In the genomic region with DNA sequence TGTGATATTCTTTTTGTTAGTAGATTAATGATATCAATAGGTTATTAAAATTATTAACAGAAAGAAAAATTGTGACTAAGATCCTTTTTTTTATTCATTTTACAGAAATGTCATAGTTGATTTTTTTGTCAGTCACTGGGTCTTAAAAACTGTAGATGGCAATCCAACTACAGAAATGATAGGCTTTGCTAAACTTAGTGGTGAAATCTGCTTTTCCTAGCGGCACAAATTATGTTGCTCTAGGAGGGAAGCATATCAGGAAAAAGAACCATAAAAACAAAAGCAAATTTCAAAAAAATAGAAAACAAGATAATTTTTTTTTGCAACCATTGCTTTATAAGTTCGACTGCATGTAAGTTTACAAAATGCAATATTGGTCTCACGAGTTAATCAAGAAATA, we compare ENCODE assay signal across 22 cellular contexts.
A peak's percentile ranks its signal among the peaks of the same experiment; 100 is the strongest.
DNase-seq lines count a peak whose midpoint lies in the region; ATAC-seq and TF ChIP-seq lines count a peak whose summit lies in the region.
"Had no signal": no experiment of that assay in that cellular context is flagged by ENCODE, and none has a peak within 500 bp of the region (broad histone marks: within the 10 kb centered on the region; RNA-seq: fewer than 3 reads in every experiment).

No MANE protein-coding gene starts in this region.

- no peak for DNase-seq in SK-N-SH
- peak; percentile 17 for DNase-seq in inferior parietal cortex (ENCODE audit: extremely low spot score)
- no peak for DNase-seq in heart right ventricle
- no peak for DNase-seq in iPS-NIHi7 (ENCODE audit: extremely low spot score)
- DNase-seq in upper lobe of right lung, result no peak
- DNase-seq: BE2C; CD8-positive, alpha-beta memory T cell; DND-41; NCI-H1048; NCI-H1694 treated with DMSO at 0.1 percent for 48 hours; NCI-H2227 treated with DMSO at 0.1 percent for 48 hours; NCI-H526 treated with DMSO at 0.1 percent for 48 hours; SHP77 had no signal

- no peaks in the 10 kb centered on the region for H3K36me3 Mint-ChIP-seq in nephron (ENCODE audit: low read depth)
- H3K36me3 Mint-ChIP-seq: CD14-positive monocyte; CD8-positive, alpha-beta memory T cell; IgD-negative memory B cell had no signal

- H3K79me2 ChIP-seq in SK-N-SH (ENCODE audit: insufficient read depth), result no peaks in the 10 kb centered on the region

- intact Hi-C loops in heart right ventricle (cut with DNase I) (no loop called here), upper lobe of right lung (cut with DNase I) (no loop called here)

- H3K4me3 ChIP-seq in SK-N-SH (ENCODE audit: low read depth in 2 of 2, low read length in 1 of 2) (no peak overlapping the region), heart right ventricle (no peak overlapping the region), upper lobe of right lung (no peak overlapping the region)

- H4K20me1 ChIP-seq in SK-N-SH (ENCODE audit: insufficient read depth), result no peaks in the 10 kb centered on the region

- peak overlapping the region in 1 of 3 experiments; percentile 35 for H3K27ac Mint-ChIP-seq in nephron
- H3K27ac Mint-ChIP-seq: CD14-positive monocyte; CD8-positive, alpha-beta memory T cell; IgD-negative memory B cell had no signal

- no peaks in the 10 kb centered on the region for H3K36me3 ChIP-seq in SK-N-SH (replicated peaks in 1 of 2; ENCODE audit: control insufficient read depth in 1 of 2, insufficient read depth in 2 of 2, low read length in 1 of 2)
- H3K36me3 ChIP-seq in heart right ventricle, result no peaks in the 10 kb centered on the region
- H3K36me3 ChIP-seq in upper lobe of right lung, result no peaks in the 10 kb centered on the region
- H3K36me3 ChIP-seq: BE2C had no signal

- no peak overlapping the region for H3K4me3 Mint-ChIP-seq in nephron
- H3K4me3 Mint-ChIP-seq: CD14-positive monocyte; CD8-positive, alpha-beta memory T cell; IgD-negative memory B cell had no signal

- CTCF ChIA-PET in SK-N-SH (lab: Yijun Ruan, JAX), result interaction anchor here (0.6 to 1.2 kb wide), 2 partner anchors 111 to 687 kb away, joined by 3 to 4 read pairs; no protein-coding TSS in a partner anchor

- H3K4me1 ChIP-seq in SK-N-SH (ENCODE audit: control insufficient read depth in 1 of 2, insufficient read depth in 2 of 2, low read depth in 1 of 2, low read length in 1 of 2), result no peaks in the 10 kb centered on the region; a peak in 1 of 4 replicates
- no peaks in the 10 kb centered on the region for H3K4me1 ChIP-seq in heart right ventricle
- no peaks in the 10 kb centered on the region for H3K4me1 ChIP-seq in upper lobe of right lung
- H3K4me1 ChIP-seq: BE2C had no signal

- no peak for TF ChIP-seq CTCF in SK-N-SH (IDR thresholded peaks at IDR 0.05)
- peak; percentile 31 to 45 (median 33) for TF ChIP-seq CTCF in nephron (IDR thresholded peaks at IDR 0.05; ENCODE audit: unreplicated experiment in 3 of 3)
- TF ChIP-seq CTCF in heart right ventricle (IDR thresholded peaks at IDR 0.05), result peak in 3 of 9 donors; percentile 11 to 32 (median 20)
- TF ChIP-seq CTCF in upper lobe of right lung (IDR thresholded peaks at IDR 0.05), result no peak

- H3K9me3 ChIP-seq in SK-N-SH, result no peaks in the 10 kb centered on the region
- H3K9me3 ChIP-seq in heart right ventricle, result peaks cover 0 to 10% (median 0%) of the 10 kb centered on the region in 11 donors
- no peaks in the 10 kb centered on the region for H3K9me3 ChIP-seq in upper lobe of right lung
- H3K9me3 ChIP-seq: BE2C had no signal

- H3K27me3 ChIP-seq in SK-N-SH (ENCODE audit: insufficient read depth), result no peaks in the 10 kb centered on the region
- no peaks in the 10 kb centered on the region for H3K27me3 ChIP-seq in heart right ventricle
- no peaks in the 10 kb centered on the region for H3K27me3 ChIP-seq in upper lobe of right lung
- H3K27me3 ChIP-seq: BE2C had no signal

- TF ChIP-seq EP300 in SK-N-SH (IDR thresholded peaks at IDR 0.05; ENCODE audit: borderline replicate concordance in 1 of 2, low read depth in 1 of 2, low read length in 1 of 2), result no peak

- no peaks in the 10 kb centered on the region for H3K9me2 ChIP-seq in SK-N-SH

- H3K27ac ChIP-seq in SK-N-SH (ENCODE audit: low read depth in 2 of 2, low read length in 1 of 2) (no peak overlapping the region), heart right ventricle (no peak overlapping the region), upper lobe of right lung (no peak overlapping the region)
- H3K27ac ChIP-seq: 22Rv1, KMS-11, RWPE1 had no signal

- peaks cover 12% of the 10 kb centered on the region for H3K4me1 Mint-ChIP-seq in nephron
- H3K4me1 Mint-ChIP-seq: CD14-positive monocyte; CD8-positive, alpha-beta memory T cell; IgD-negative memory B cell had no signal

- TF ChIP-seq RAD21 in SK-N-SH (IDR thresholded peaks at IDR 0.05; ENCODE audit: low read length), result peak; percentile 56

- no peaks in the 10 kb centered on the region for H3F3A ChIP-seq in SK-N-SH (replicated peaks; ENCODE audit: insufficient read depth)

- no peaks in the 10 kb centered on the region for H3K27me3 Mint-ChIP-seq in nephron (ENCODE audit: low read depth)
- H3K27me3 Mint-ChIP-seq: CD8-positive, alpha-beta memory T cell; IgD-negative memory B cell had no signal

- WGBS in SK-N-SH (ENCODE audit: low lambda C conversion rate), result 24% methylated on average over 3 of the region's 3 CpGs
- WGBS in heart right ventricle, 2 donors, result 71 to 83% methylated on average over 3 of the region's 3 CpGs

- H3K4me2 ChIP-seq in SK-N-SH, result no peak overlapping the region
- H3K4me2 ChIP-seq: KMS-11 had no signal

- no peak overlapping the region for H2AFZ ChIP-seq in SK-N-SH (ENCODE audit: low read depth)

- ATAC-seq in SK-N-SH treated with all-trans-retinoic acid at 6 μM for 48 hours (no peak), heart right ventricle (no peak), upper lobe of right lung (no peak)
- ATAC-seq: HCT116, Panc1 had no signal

- no peak overlapping the region for H3K9ac ChIP-seq in SK-N-SH
- H3K9ac ChIP-seq: KMS-11 had no signal

- POLR2A ChIA-PET in SK-N-SH (lab: Yijun Ruan, JAX), result no interaction called here

- peaks cover 9% of the 10 kb centered on the region for H3K9me3 Mint-ChIP-seq in nephron

TF ChIP-seq in SK-N-SH, 30 proteins besides CTCF, POLR2A, EP300 and RAD21 (continues in another document):
- TF ChIP-seq, protein P1, sequence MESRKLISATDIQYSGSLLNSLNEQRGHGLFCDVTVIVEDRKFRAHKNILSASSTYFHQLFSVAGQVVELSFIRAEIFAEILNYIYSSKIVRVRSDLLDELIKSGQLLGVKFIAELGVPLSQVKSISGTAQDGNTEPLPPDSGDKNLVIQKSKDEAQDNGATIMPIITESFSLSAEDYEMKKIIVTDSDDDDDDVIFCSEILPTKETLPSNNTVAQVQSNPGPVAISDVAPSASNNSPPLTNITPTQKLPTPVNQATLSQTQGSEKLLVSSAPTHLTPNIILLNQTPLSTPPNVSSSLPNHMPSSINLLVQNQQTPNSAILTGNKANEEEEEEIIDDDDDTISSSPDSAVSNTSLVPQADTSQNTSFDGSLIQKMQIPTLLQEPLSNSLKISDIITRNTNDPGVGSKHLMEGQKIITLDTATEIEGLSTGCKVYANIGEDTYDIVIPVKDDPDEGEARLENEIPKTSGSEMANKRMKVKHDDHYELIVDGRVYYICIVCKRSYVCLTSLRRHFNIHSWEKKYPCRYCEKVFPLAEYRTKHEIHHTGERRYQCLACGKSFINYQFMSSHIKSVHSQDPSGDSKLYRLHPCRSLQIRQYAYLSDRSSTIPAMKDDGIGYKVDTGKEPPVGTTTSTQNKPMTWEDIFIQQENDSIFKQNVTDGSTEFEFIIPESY (IDR thresholded peaks at IDR 0.05; ENCODE audit: borderline replicate concordance, low read depth), result no peak
- TF ChIP-seq TAF1 (IDR thresholded peaks at IDR 0.05; ENCODE audit: borderline replicate concordance, low read depth, low read length), result no peak
- no peak for TF ChIP-seq YY1 (IDR thresholded peaks at IDR 0.05; ENCODE audit: low read depth)
- no peak for TF ChIP-seq RCOR1 (IDR thresholded peaks at IDR 0.05; ENCODE audit: low read length)
- TF ChIP-seq MXI1 (IDR thresholded peaks at IDR 0.05; ENCODE audit: low read depth, low read length), result no peak

TF ChIP-seq in SK-N-SH treated with all-trans-retinoic acid at 6 μM for 48 hours, 23 proteins besides CTCF, POLR2A, EP300 and RAD21 (continues in another document):
- no peak for TF ChIP-seq GLIS3 (CRISPR knock-in tag; IDR thresholded peaks at IDR 0.05)
- TF ChIP-seq, protein P2, sequence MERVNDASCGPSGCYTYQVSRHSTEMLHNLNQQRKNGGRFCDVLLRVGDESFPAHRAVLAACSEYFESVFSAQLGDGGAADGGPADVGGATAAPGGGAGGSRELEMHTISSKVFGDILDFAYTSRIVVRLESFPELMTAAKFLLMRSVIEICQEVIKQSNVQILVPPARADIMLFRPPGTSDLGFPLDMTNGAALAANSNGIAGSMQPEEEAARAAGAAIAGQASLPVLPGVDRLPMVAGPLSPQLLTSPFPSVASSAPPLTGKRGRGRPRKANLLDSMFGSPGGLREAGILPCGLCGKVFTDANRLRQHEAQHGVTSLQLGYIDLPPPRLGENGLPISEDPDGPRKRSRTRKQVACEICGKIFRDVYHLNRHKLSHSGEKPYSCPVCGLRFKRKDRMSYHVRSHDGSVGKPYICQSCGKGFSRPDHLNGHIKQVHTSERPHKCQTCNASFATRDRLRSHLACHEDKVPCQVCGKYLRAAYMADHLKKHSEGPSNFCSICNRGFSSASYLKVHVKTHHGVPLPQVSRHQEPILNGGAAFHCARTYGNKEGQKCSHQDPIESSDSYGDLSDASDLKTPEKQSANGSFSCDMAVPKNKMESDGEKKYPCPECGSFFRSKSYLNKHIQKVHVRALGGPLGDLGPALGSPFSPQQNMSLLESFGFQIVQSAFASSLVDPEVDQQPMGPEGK (CRISPR knock-in tag; IDR thresholded peaks at IDR 0.05; ENCODE audit: borderline replicate concordance), result no peak
- no peak for TF ChIP-seq ARNTL (CRISPR knock-in tag; IDR thresholded peaks at IDR 0.05; ENCODE audit: borderline replicate concordance, low read depth)
- TF ChIP-seq ZFP3 (CRISPR knock-in tag; IDR thresholded peaks at IDR 0.05), result no peak
- no peak for TF ChIP-seq SNAI2 (CRISPR knock-in tag; IDR thresholded peaks at IDR 0.05)
- TF ChIP-seq TCF4 (CRISPR knock-in tag; IDR thresholded peaks at IDR 0.05; ENCODE audit: borderline replicate concordance), result no peak
- no peak for TF ChIP-seq ZNF70 (CRISPR knock-in tag; IDR thresholded peaks at IDR 0.05)
- TF ChIP-seq ZNF565 (CRISPR knock-in tag; conservative IDR thresholded peaks at IDR 0.05; ENCODE audit: low read depth), result no peak
- TF ChIP-seq ZFP30 (CRISPR knock-in tag; IDR thresholded peaks at IDR 0.05), result no peak
- TF ChIP-seq PPARA (CRISPR knock-in tag; IDR thresholded peaks at IDR 0.05; ENCODE audit: borderline replicate concordance), result no peak
- TF ChIP-seq ZC3H10 (CRISPR knock-in tag; IDR thresholded peaks at IDR 0.05), result no peak

Comparison
In these comparisons a context has a peak if more than half of its experiments do, and no peak if none do; other contexts are left out.
1. CTCF ChIP-seq: peak in nephron (3 of 3); none in SK-N-SH (single experiment) and upper lobe of right lung (single experiment).